Comparison of ENCODE assay signal across 11 cellular contexts in genomic region chr13:33260168-33261098, GRCh38. TPM values are rescaled to one million over a fixed set of nuclear protein-coding genes. Genes with fewer than 3 reads are reported as not detected.
DNase-seq lines count a peak whose midpoint lies in the region; ATAC-seq and TF ChIP-seq lines count a peak whose summit lies in the region.
"Had no signal": no experiment of that assay in that cellular context is flagged by ENCODE, and none has a peak within 500 bp of the region (broad histone marks: within the 10 kb centered on the region; RNA-seq: fewer than 3 reads in every experiment).

No MANE protein-coding gene starts in this region.

- TF ChIP-seq CTCF in HFFc6 (IDR thresholded peaks at IDR 0.05): no peak
- no peak for TF ChIP-seq CTCF in right atrium auricular region (IDR thresholded peaks at IDR 0.05)

- H3K4me1 Mint-ChIP-seq in HFFc6 (ENCODE audit: low read depth): peaks cover 98% of the 10 kb centered on the region

- H3K36me3 Mint-ChIP-seq in HFFc6 (ENCODE audit: low read depth): peaks cover 50% of the 10 kb centered on the region

- H3K9ac ChIP-seq in skeletal muscle satellite cell (ENCODE audit: low read depth, low read length): peak overlapping the region; percentile 58

- no peaks in the 10 kb centered on the region for H3K9me3 Mint-ChIP-seq in HFFc6

- peak overlapping the region; percentile 70 for H3K27ac Mint-ChIP-seq in HFFc6

- peak overlapping the region; percentile 45 for H3K27ac ChIP-seq in SJCRH30
- H3K27ac ChIP-seq in right atrium auricular region: peak overlapping the region; percentile 57 to 84

- no peaks in the 10 kb centered on the region for H3K27me3 Mint-ChIP-seq in HFFc6 (ENCODE audit: insufficient read depth)

- ATAC-seq in GM21619 (IDR thresholded peaks at IDR 0.05; ENCODE audit: unreplicated experiment): no peak
- ATAC-seq in GM21825 (IDR thresholded peaks at IDR 0.05; ENCODE audit: unreplicated experiment): no peak

- H3K4me1 ChIP-seq in SJCRH30: peaks cover 35% of the 10 kb centered on the region
- peaks cover 0 to 94% of the 10 kb centered on the region in 2 donors for H3K4me1 ChIP-seq in right atrium auricular region
- H3K4me1 ChIP-seq in skeletal muscle satellite cell (ENCODE audit: control insufficient read depth, insufficient read depth, low read length): peaks cover 84% of the 10 kb centered on the region

- H3K36me3 ChIP-seq in SJCRH30 (no peaks in the 10 kb centered on the region), right atrium auricular region (no peaks in the 10 kb centered on the region), skeletal muscle satellite cell (ENCODE audit: insufficient read depth, low read length) (peaks cover 47% of the 10 kb centered on the region)

- H3K9me3 ChIP-seq in SJCRH30 (replicated peaks) (no peaks in the 10 kb centered on the region), right atrium auricular region (no peaks in the 10 kb centered on the region), skeletal muscle satellite cell (replicated peaks; ENCODE audit: low read length) (no peaks in the 10 kb centered on the region)

- no peak overlapping the region for H3K4me3 Mint-ChIP-seq in HFFc6

- no peak for DNase-seq in HFFc6
- peak; percentile 64 to 87 for DNase-seq in SJCRH30
- no peak for DNase-seq in right atrium auricular region (ENCODE audit: low spot score)
- DNase-seq in CD1c-positive myeloid dendritic cell (ENCODE audit: extremely low spot score): no peak
- DNase-seq in cortex of kidney (lab: John Stamatoyannopoulos, UW): no peak
- DNase-seq: activated naive CD4-positive, alpha-beta T cell treated with Interleukin-2 at 50 U/mL for 16 hours; DND-41 had no signal

- H3K27me3 ChIP-seq in SJCRH30 (no peaks in the 10 kb centered on the region), right atrium auricular region (no peaks in the 10 kb centered on the region), skeletal muscle satellite cell (ENCODE audit: control insufficient read depth, insufficient read depth, low read length) (no peaks in the 10 kb centered on the region)

- H3K4me3 ChIP-seq in SJCRH30: 0 out of 2 replicates have a peak overlapping the region, but pooled peaks have one; percentile 2
- H3K4me3 ChIP-seq in right atrium auricular region: no peak overlapping the region
- no peak overlapping the region for H3K4me3 ChIP-seq in skeletal muscle satellite cell (ENCODE audit: low read length)
- H3K4me3 ChIP-seq: skin epidermis had no signal

- peak overlapping the region; percentile 14 for H3K4me2 ChIP-seq in skeletal muscle satellite cell (ENCODE audit: low read length)

RNA-seq across cellular contexts. Expression of gene STARD13, which starts 25.1 kb away (rescaled TPM):
- 10 to 100 TPM; 27.9 to 38.3 (median 34.5) TPM for total RNA-seq in HFFc6 (2021; fragmentation: NEBNext Ultra II Directional; extraction: Animal tissue kit (Norgen Biotek cat#: 25700))
- total RNA-seq in SJCRH30 (2014; rRNA removed; shearing (Covaris generic)): 29.1 and 35.1 TPM in 2 replicates
- total RNA-seq in right atrium auricular region: 10 to 100 TPM; 21.6 to 23.3 TPM
- total RNA-seq in skeletal muscle satellite cell (2012; rRNA removed): 19.5 and 35.4 TPM in 2 replicates

Comparison
In these comparisons a context has a peak if more than half of its experiments do, and no peak if none do; other contexts are left out.
1. DNase-seq: peak in SJCRH30 (2 of 2); none in HFFc6 (single experiment), right atrium auricular region (single experiment), CD1c-positive myeloid dendritic cell (single experiment) and cortex of kidney (single experiment).